ENCODE assay signal across 8 cellular contexts in the genomic region with DNA sequence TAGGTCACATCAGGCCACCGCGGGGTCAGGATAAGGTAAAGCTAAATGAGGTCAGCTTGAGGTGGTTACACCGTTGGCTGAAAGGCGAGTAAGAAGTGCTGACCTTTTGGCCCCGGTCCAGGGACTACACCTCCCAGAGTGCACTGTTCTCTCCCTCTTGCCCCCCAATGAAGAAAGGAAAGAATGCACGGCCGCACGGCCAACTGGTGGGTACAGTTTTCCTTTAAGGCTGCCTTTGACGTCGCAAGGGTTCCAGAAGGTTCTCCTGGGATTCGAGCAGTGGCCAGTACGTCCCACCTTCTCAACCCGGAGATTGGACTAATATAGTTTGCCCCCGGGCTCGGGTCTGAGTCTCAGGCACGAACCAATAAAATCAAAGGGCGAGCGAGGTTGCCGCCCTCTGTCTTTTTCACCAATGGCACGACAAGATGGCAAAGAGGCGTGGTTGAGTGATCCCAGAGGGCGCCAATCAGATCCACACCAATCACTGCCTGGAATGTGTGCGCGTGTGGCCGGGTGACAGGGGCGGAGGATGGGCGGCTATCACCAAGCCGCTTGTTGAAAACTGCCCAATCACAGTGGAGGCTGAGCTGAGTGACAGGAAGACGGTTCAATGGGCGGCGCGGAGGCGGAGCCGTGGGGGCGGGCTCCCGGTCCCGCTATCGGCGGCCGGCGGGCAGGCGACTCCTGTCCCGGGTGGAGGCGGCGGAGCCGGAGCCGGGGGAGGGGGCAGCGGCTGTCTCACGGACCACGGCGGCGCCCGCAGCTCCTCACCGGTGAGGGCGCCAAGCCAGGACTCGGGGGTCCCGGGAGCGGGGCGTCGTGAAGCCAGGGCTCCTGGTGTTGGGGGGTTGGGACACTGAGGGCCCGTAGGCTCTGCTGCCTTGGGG. TPM values are rescaled to one million over a fixed set of nuclear protein-coding genes. Genes with fewer than 3 reads are reported as not detected.
A peak's percentile ranks its signal among the peaks of the same experiment; 100 is the strongest.
DNase-seq lines count a peak whose midpoint lies in the region; ATAC-seq, FAIRE-seq and TF ChIP-seq lines count a peak whose summit lies in the region.

Gene DNAJB5, plus strand, starts transcription at position 690 of the 890 bp plus-strand sequence. CDS start 886 bp downstream, outside the sequence.

- peak; percentile 98 for FAIRE-seq in GM12892 (lab: Jason Lieb, UNC)

- peak; percentile 91 for ATAC-seq in HG02840 (IDR thresholded peaks at IDR 0.05; ENCODE audit: low FRiP score, unreplicated experiment)

- peak; percentile 89 for DNase-seq in GM12892 (ENCODE audit: insufficient read length)
- DNase-seq in NCI-H1436 (lab: John Stamatoyannopoulos, UW): peak; percentile 99
- DNase-seq in T follicular helper cell (ENCODE audit: low read depth): peak; percentile 95
- peak; percentile 99 to 100 (median 100) for DNase-seq in adrenal gland
- DNase-seq in cardiac septum (ENCODE audit: low spot score): peak; percentile 99
- DNase-seq in tibial nerve (ENCODE audit: low spot score in 2 of 2): peak; percentile 98 to 99

- H2AFZ ChIP-seq in parathyroid adenoma: peak within 1 kb of the TSS; percentile 88

- no peaks in the 10 kb centered on the region for H3K36me3 ChIP-seq in adrenal gland (replicated peaks in 1 of 2)
- no peaks in the 10 kb centered on the region for H3K36me3 ChIP-seq in parathyroid adenoma (ENCODE audit: control insufficient read depth, insufficient read depth, low read length)
- no peaks in the 10 kb centered on the region for H3K36me3 ChIP-seq in tibial nerve

- H3K79me2 ChIP-seq in parathyroid adenoma: no peaks in the 10 kb centered on the region

- peak in 1 of 6 experiments; percentile 4 for TF ChIP-seq CTCF in adrenal gland (IDR thresholded peaks at IDR 0.05)
- TF ChIP-seq CTCF in parathyroid adenoma (IDR thresholded peaks at IDR 0.05): no peak
- peak in 2 of 5 experiments; percentile 20 to 56 for TF ChIP-seq CTCF in tibial nerve (IDR thresholded peaks at IDR 0.05)

- no peaks in the 10 kb centered on the region for H3K27me3 ChIP-seq in adrenal gland
- no peaks in the 10 kb centered on the region for H3K27me3 ChIP-seq in parathyroid adenoma (ENCODE audit: control insufficient read depth, insufficient read depth, low read length)
- H3K27me3 ChIP-seq in tibial nerve: no peaks in the 10 kb centered on the region

- H3K9me3 ChIP-seq in adrenal gland (replicated peaks in 1 of 3): no peaks in the 10 kb centered on the region
- H3K9me3 ChIP-seq in parathyroid adenoma (ENCODE audit: control insufficient read depth, low read length): no peaks in the 10 kb centered on the region
- H3K9me3 ChIP-seq in tibial nerve: no peaks in the 10 kb centered on the region

- H3K27ac ChIP-seq in adrenal gland (peak within 1 kb of the TSS in 4 of 5 donors; percentile 86 to 95 (median 91)), parathyroid adenoma (peak within 1 kb of the TSS; percentile 75), tibial nerve (peak within 1 kb of the TSS; percentile 82 to 98 (median 94))

- 0% methylated on average over 13 to 61 of the region's 61 CpGs for WGBS in adrenal gland, 4 donors
- WGBS in tibial nerve, 2 donors: 1% methylated on average over 45 to 46 of the region's 61 CpGs

- peak; percentile 76 to 92 for TF ChIP-seq EP300 in tibial nerve (IDR thresholded peaks at IDR 0.05)

- TF ChIP-seq POLR2A in GM12892 (IDR thresholded peaks at IDR 0.05; ENCODE audit: low read depth, low read length) (peak; percentile 48; the same call in 1 of the 2 replicates), adrenal gland (IDR thresholded peaks at IDR 0.05) (peak; percentile 93 to 95), tibial nerve (IDR thresholded peaks at IDR 0.05) (peak; percentile 85 to 93)

- H3K4me3 ChIP-seq in adrenal gland: peak within 1 kb of the TSS in 3 of 4 donors; percentile 63 to 88 (median 71)
- H3K4me3 ChIP-seq in parathyroid adenoma (ENCODE audit: low read depth, low read length): peak within 1 kb of the TSS; percentile 80
- peak within 1 kb of the TSS; percentile 59 to 96 (median 73) for H3K4me3 ChIP-seq in tibial nerve

- peak within 1 kb of the TSS; percentile 86 for H3K4me2 ChIP-seq in parathyroid adenoma (ENCODE audit: low read length)

- H3K4me1 ChIP-seq in adrenal gland (replicated peaks in 1 of 2) (peaks cover 30 to 40% of the 10 kb centered on the region in 2 donors), parathyroid adenoma (no peaks in the 10 kb centered on the region), tibial nerve (peaks cover 0 to 53% (median 37%) of the 10 kb centered on the region in 4 donors)

- H3K9ac ChIP-seq in parathyroid adenoma: no peak within 1 kb of the TSS

- intact Hi-C loops in adrenal gland (cut with DNase I): loop anchor here in 1 of 2 donors (5.0 to 10.0 kb wide), 2 partner anchors 87 to 106 kb away; partner anchors contain the start of gene PIGO
- intact Hi-C loops in cardiac septum (cut with DNase I): loop anchor here (10.0 kb wide), 2 partner anchors 234 to 284 kb away; no protein-coding TSS in a partner anchor

RNA-seq across cellular contexts. Expression of gene DNAJB5, which starts in this region (rescaled TPM):
- polyA plus RNA-seq in GM12892 (2012; ENCODE audit: missing spikeins): 11.9 TPM
- total RNA-seq in adrenal gland: 10 to 100 TPM in 7 of 8 donors, 1 to 10 TPM in 1; 9.0 to 22.4 (median 14.1) TPM
- polyA plus RNA-seq in adrenal gland: 10 to 100 TPM; 13.4 to 19.8 (median 16.6) TPM
- 133 TPM for total RNA-seq in cardiac septum
- total RNA-seq in tibial nerve: 10 to 100 TPM in 1 of 4 donors, 1 to 10 TPM in 3; 4.5 to 11.2 (median 9.0) TPM

Comparison
In these comparisons a context has a peak if more than half of its experiments do, and no peak if none do; other contexts are left out.
1. Peak in every context shown above with its lines: DNase-seq, ATAC-seq, H3K4me3 ChIP-seq and H3K27ac ChIP-seq.